Comparison of ENCODE assay signal across 10 cellular contexts in the genomic region with DNA sequence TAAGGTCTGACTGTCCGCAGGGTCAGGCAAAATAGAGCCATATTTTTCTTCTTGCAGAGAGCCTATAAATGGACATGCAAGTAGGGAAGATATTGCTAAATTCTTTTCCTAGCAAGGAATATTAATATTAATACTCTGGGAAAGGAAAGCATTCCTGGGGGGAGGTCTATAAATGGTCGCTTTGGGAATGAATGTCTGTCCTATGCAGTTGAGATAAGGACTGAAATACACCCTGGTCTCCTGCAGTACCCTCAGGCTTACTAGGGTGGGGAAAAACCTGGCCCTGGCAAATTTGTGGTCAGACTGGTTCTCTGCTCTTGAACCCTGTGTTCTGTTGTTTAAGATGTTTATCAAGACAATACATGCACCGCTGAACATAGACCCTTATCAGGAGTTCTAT. TPM values are rescaled to one million over a fixed set of nuclear protein-coding genes. Genes with fewer than 3 reads are reported as not detected.
DNase-seq lines count a peak whose midpoint lies in the region; TF ChIP-seq lines count a peak whose summit lies in the region.
"Not testable (repeated sequence)": the region's sequence is repeated elsewhere in the genome, so short reads cannot be mapped to it uniquely, and the experiment has no call there.
"Had no signal": no experiment of that assay in that cellular context is flagged by ENCODE, and none has a peak within 500 bp of the region (broad histone marks: within the 10 kb centered on the region; RNA-seq: fewer than 3 reads in every experiment).

No MANE protein-coding gene starts in this region.

- not testable (repeated sequence) for H3F3A ChIP-seq in neural progenitor cell (ENCODE audit: low read depth)

- H3K4me3 Mint-ChIP-seq in neural progenitor cell: not testable (repeated sequence)

- H3K9me3 ChIP-seq in neural progenitor cell (ENCODE audit: low read depth): not testable (repeated sequence)

- not testable (repeated sequence) for H3K36me3 ChIP-seq in neural progenitor cell

- not testable (repeated sequence) for H3K27me3 Mint-ChIP-seq in neural progenitor cell (ENCODE audit: insufficient read depth, low read depth)

- H3K27me3 ChIP-seq in neural progenitor cell: not testable (repeated sequence)

- H3K9me3 Mint-ChIP-seq in neural progenitor cell: peaks cover 18% of the 10 kb centered on the region

- H3K4me1 ChIP-seq in neural progenitor cell: not testable (repeated sequence)

- not testable (repeated sequence) for H3K36me3 Mint-ChIP-seq in neural progenitor cell

- not testable (repeated sequence) for TF ChIP-seq CTCF in neural progenitor cell (IDR thresholded peaks at IDR 0.05)

- not testable (repeated sequence) for H4K20me1 ChIP-seq in neural progenitor cell (ENCODE audit: low read depth)

- not testable (repeated sequence) for H3K9ac ChIP-seq in neural progenitor cell

- DNase-seq in H4 (ENCODE audit: low spot score) (peak; percentile 1), OCI-M1 (lab: John Stamatoyannopoulos, UW) (peak; percentile 4), dedifferentiated amniotic fluid mesenchymal stem cell (ENCODE audit: extremely low spot score) (peak; percentile 4)
- DNase-seq in neural progenitor cell (ENCODE audit: low spot score): not testable (repeated sequence)

- not testable (repeated sequence) for H2AFZ ChIP-seq in neural progenitor cell (replicated peaks)

- not testable (repeated sequence) for H3K4me3 ChIP-seq in neural progenitor cell

- not testable (repeated sequence) for H3K27ac ChIP-seq in neural progenitor cell

- not testable (repeated sequence) for H3K79me2 ChIP-seq in neural progenitor cell (ENCODE audit: low read depth)

- H3K27ac Mint-ChIP-seq in neural progenitor cell: peak overlapping the region; percentile 59

- not testable (repeated sequence) for H3K4me1 Mint-ChIP-seq in neural progenitor cell

- not testable (repeated sequence) for H3K4me2 ChIP-seq in neural progenitor cell

RNA-seq across cellular contexts. Expression of a gene that starts 9.1 kb away (rescaled TPM):
- not detected in 2 replicates for total RNA-seq in H4 (2014; rRNA removed; shearing (Covaris generic))
- total RNA-seq in neural progenitor cell (ENCODE audit: low replicate concordance): 0.62 TPM in 1 of 2 replicates, not detected in the other
- total RNA-seq: CD4-positive, alpha-beta memory T cell; CD4-positive, CD25-positive, alpha-beta regulatory T cell; CD8-positive, alpha-beta memory T cell; Daoy had no signal

RNA-seq across cellular contexts. Expression of a gene that starts 15.3 kb away (rescaled TPM):
- total RNA-seq in H4 (2014; rRNA removed; shearing (Covaris generic)): not detected in 2 replicates
- 13.8 and 20.8 TPM in 2 replicates for total RNA-seq in neural progenitor cell (ENCODE audit: low replicate concordance)
- total RNA-seq: CD4-positive, alpha-beta memory T cell; CD8-positive, alpha-beta memory T cell; G401 had no signal

RNA-seq across cellular contexts. Expression of a gene that starts 35.1 kb away (rescaled TPM):
- 1.6 and 4.6 TPM in 2 replicates for total RNA-seq in H4 (2014; rRNA removed; shearing (Covaris generic))
- 15.6 and 24.2 TPM in 2 replicates for total RNA-seq in neural progenitor cell (ENCODE audit: low replicate concordance)

RNA-seq across cellular contexts. Expression of a gene that starts 37.9 kb away (rescaled TPM):
- 228 and 275 TPM in 2 replicates for total RNA-seq in H4 (2014; rRNA removed; shearing (Covaris generic))
- total RNA-seq in neural progenitor cell (ENCODE audit: low replicate concordance): 6.4 and 12.9 TPM in 2 replicates
- total RNA-seq: GM12878 had no signal

RNA-seq across cellular contexts. Expression of a gene that starts 47.0 kb away (rescaled TPM):
- 15.9 and 27.2 TPM in 2 replicates for total RNA-seq in H4 (2014; rRNA removed; shearing (Covaris generic))
- total RNA-seq in neural progenitor cell (ENCODE audit: low replicate concordance): 4.3 and 17.3 TPM in 2 replicates

Comparison
In these comparisons a context has a peak if more than half of its experiments do, and no peak if none do; other contexts are left out.
1. RNA of a gene that starts 15.3 kb away (total RNA-seq): 13.8 to 20.8 TPM in neural progenitor cell; not detected in H4; every median in the first group is over 10 times any median in the second.